Comparison of ENCODE assay signal across 11 cellular contexts in the genomic region with DNA sequence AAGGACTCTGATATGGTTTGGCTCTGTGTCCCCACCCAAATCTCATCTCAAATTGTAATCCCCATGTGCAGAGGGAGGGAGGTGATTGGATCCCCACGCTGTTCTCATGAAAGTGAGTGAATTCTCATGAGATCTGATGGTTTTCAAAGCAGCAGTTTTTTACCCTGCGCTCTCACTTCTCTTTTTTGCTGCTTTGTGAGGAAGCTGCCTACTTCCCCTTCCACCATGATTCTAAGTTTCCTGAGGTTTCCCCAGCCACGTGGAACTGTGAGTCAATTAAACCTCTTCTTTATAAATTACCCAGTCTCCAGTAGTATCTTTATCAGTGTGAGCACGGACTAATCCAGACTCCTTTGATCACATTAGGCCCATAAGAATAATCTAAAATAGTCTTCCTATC.
"Had no signal": no experiment of that assay in that cellular context is flagged by ENCODE, and none has a peak within 500 bp of the region (broad histone marks: within the 10 kb centered on the region; RNA-seq: fewer than 3 reads in every experiment).

No MANE protein-coding gene starts in this region.

- H3K36me3 Mint-ChIP-seq: activated CD4-positive, alpha-beta memory T cell treated with anti-CD3 and anti-CD28 coated beads for 36 hours; activated naive CD8-positive, alpha-beta T cell treated with anti-CD3 and anti-CD28 coated beads for 36 hours; neural progenitor cell had no signal

- H3K79me2 ChIP-seq: parathyroid adenoma had no signal

- H3K27me3 ChIP-seq: neural progenitor cell, tibial nerve had no signal

- H3K4me1 Mint-ChIP-seq: activated naive CD8-positive, alpha-beta T cell treated with anti-CD3 and anti-CD28 coated beads for 36 hours had no signal

- H3K4me3 ChIP-seq: neural progenitor cell, tibial nerve had no signal

- H3K36me3 ChIP-seq: neural progenitor cell, tibial nerve had no signal

- H3K4me1 ChIP-seq: neural progenitor cell, parathyroid adenoma, tibial nerve had no signal

- H3K4me2 ChIP-seq: neural progenitor cell had no signal

- H3K27ac Mint-ChIP-seq: activated CD4-positive, alpha-beta memory T cell treated with anti-CD3 and anti-CD28 coated beads for 36 hours; activated naive CD8-positive, alpha-beta T cell treated with anti-CD3 and anti-CD28 coated beads for 36 hours; endodermal cell; neural progenitor cell had no signal

- H2AFZ ChIP-seq: neural progenitor cell, parathyroid adenoma had no signal

- ATAC-seq: activated T-cell treated with anti-CD3 and anti-CD28 coated beads, Interleukin-2, amount 50 U/mL, for 4 hours had no signal

- H3K27ac ChIP-seq: neural progenitor cell, parathyroid adenoma, tibial nerve had no signal

- DNase-seq: activated CD4-positive, alpha-beta memory T cell treated with anti-CD3 and anti-CD28 coated beads for 36 hours; activated effector memory CD4-positive, alpha-beta T cell treated with anti-CD3 and anti-CD28 coated beads, Interleukin-2, amount 50 U/mL, for 16 hours; activated naive CD8-positive, alpha-beta T cell treated with anti-CD3 and anti-CD28 coated beads for 36 hours; activated T-cell treated with anti-CD3 and anti-CD28 coated beads, Interleukin-2, amount 50 U/mL, for 4 hours; endodermal cell; hippocampal formation; retina; stimulated activated CD4-positive, alpha-beta T cell treated with anti-CD3 and anti-CD28 coated beads, Interleukin-15, amount 100 ng/mL, for 24 hours had no signal

- H3K9me3 Mint-ChIP-seq: endodermal cell, neural progenitor cell had no signal

- H3K4me3 Mint-ChIP-seq: activated CD4-positive, alpha-beta memory T cell treated with anti-CD3 and anti-CD28 coated beads for 36 hours; activated naive CD8-positive, alpha-beta T cell treated with anti-CD3 and anti-CD28 coated beads for 36 hours; activated T-cell treated with anti-CD3 and anti-CD28 coated beads, Interleukin-2, amount 50 U/mL, for 4 hours; endodermal cell; neural progenitor cell had no signal

- H3K27me3 Mint-ChIP-seq: activated CD4-positive, alpha-beta memory T cell treated with anti-CD3 and anti-CD28 coated beads for 36 hours; activated naive CD8-positive, alpha-beta T cell treated with anti-CD3 and anti-CD28 coated beads for 36 hours had no signal
